In genomic region chr3:55525436-55525835, GRCh38 we compare ENCODE assay signal across 18 cellular contexts. TPM values are rescaled to one million over a fixed set of nuclear protein-coding genes. Genes with fewer than 3 reads are reported as not detected.
A peak's percentile ranks its signal among the peaks of the same experiment; 100 is the strongest.
DNase-seq lines count a peak whose midpoint lies in the region; ATAC-seq and TF ChIP-seq lines count a peak whose summit lies in the region.
"Had no signal": no experiment of that assay in that cellular context is flagged by ENCODE, and none has a peak within 500 bp of the region (broad histone marks: within the 10 kb centered on the region; RNA-seq: fewer than 3 reads in every experiment).

No MANE protein-coding gene starts in this region.

- intact Hi-C loops in PC-9 (cut with micrococcal nuclease; ENCODE audit: unreplicated experiment): no loop called here

- peaks cover 5% of the 10 kb centered on the region; the same call in 1 of the 2 replicates for H3F3A ChIP-seq in PC-9 (ENCODE audit: insufficient read depth, low read depth)

- no peak for DNase-seq in PC-9
- no peak for DNase-seq in left lobe of liver (ENCODE audit: low spot score)
- no peak for DNase-seq in foreskin melanocyte
- DNase-seq in NCI-H2081 treated with DMSO at 0.1 percent for 48 hours (lab: John Stamatoyannopoulos, UW): no peak
- DNase-seq: AML-193; CD8-positive, alpha-beta T cell; DMS 273 treated with DMSO at 0.1 percent for 48 hours; DMS53; DND-41 had no signal

- H3K9me2 ChIP-seq in PC-9 (ENCODE audit: insufficient read depth): no peaks in the 10 kb centered on the region

- ATAC-seq in left lobe of liver (peak; percentile 11), HG03108 (IDR thresholded peaks at IDR 0.05; ENCODE audit: unreplicated experiment) (no peak)
- ATAC-seq: A549; CD8-positive, alpha-beta T cell; GM12878 had no signal

- H3K36me3 ChIP-seq in PC-9 (ENCODE audit: low read depth): no peaks in the 10 kb centered on the region
- H3K36me3 ChIP-seq: BLaER1, HAP-1 had no signal

- H3K4me3 ChIP-seq in PC-9: no peak overlapping the region
- H3K4me3 ChIP-seq: A549, BLaER1, GM12878, HAP-1 had no signal

- no peaks in the 10 kb centered on the region for H3K9me3 ChIP-seq in PC-9 (ENCODE audit: insufficient read depth, low read depth)
- H3K9me3 ChIP-seq: A549, BLaER1, HAP-1 had no signal

- CTCF ChIA-PET in PC-9 (lab: Charles Lee): no interaction called here

- no peaks in the 10 kb centered on the region for H3K79me2 ChIP-seq in PC-9 (ENCODE audit: low read depth)

- no peak overlapping the region for H3K4me2 ChIP-seq in PC-9
- H3K4me2 ChIP-seq: A549, BLaER1 had no signal

- H3K27me3 ChIP-seq in PC-9 (ENCODE audit: insufficient read depth, low read depth): no peaks in the 10 kb centered on the region
- H3K27me3 ChIP-seq: BLaER1 had no signal

- POLR2A ChIA-PET in PC-9 (lab: Charles Lee; ENCODE audit: unreplicated experiment): no interaction called here

- no TSS peak for BruUV-seq in PC-9 (replicated peaks; lab: Mats Ljungman, UMichigan)

- peaks cover 21% of the 10 kb centered on the region for H3K4me1 ChIP-seq in PC-9 (replicated peaks; ENCODE audit: insufficient read depth)
- H3K4me1 ChIP-seq: A549 had no signal

- peak overlapping the region; percentile 11 for H3K27ac ChIP-seq in C4-2B
- H3K27ac ChIP-seq in PC-9: peak overlapping the region; percentile 67
- H3K27ac ChIP-seq in VCaP: peak overlapping the region; percentile 63; the same call in 1 of the 2 replicates
- H3K27ac ChIP-seq: 22Rv1, A549, BLaER1 had no signal

- no peak for TF ChIP-seq CTCF in C4-2B (conservative IDR thresholded peaks at IDR 0.05)
- no peak for TF ChIP-seq CTCF in PC-9 (conservative IDR thresholded peaks at IDR 0.05)
- no peak for TF ChIP-seq CTCF in VCaP (conservative IDR thresholded peaks at IDR 0.05)

- H4K20me1 ChIP-seq in PC-9 (ENCODE audit: insufficient read depth): no peaks in the 10 kb centered on the region
- H4K20me1 ChIP-seq: BLaER1 had no signal

- no peak overlapping the region for H2AFZ ChIP-seq in PC-9

RNA-seq across cellular contexts. Expression of gene WNT5A, which starts 38.3 kb away (rescaled TPM):
- total RNA-seq in PC-9 (2021): 146 and 174 TPM in 2 replicates
- total RNA-seq in left lobe of liver: 4.3 TPM
- total RNA-seq: HT-29 had no signal

Comparison
In these comparisons a context has a peak if more than half of its experiments do, and no peak if none do; other contexts are left out.
1. H3K27ac ChIP-seq: peak in every context shown above with its lines; median percentile 67 in PC-9; 63 in VCaP; 11 in C4-2B.
2. RNA of gene WNT5A, which starts 38.3 kb away (total RNA-seq): 146 to 174 TPM in PC-9; 4.3 TPM in left lobe of liver (single experiment); every median in the first group is over 10 times any median in the second.